8 cellular contexts compared by ENCODE assay signal in genomic region chr6:4008324-4009047, GRCh38.
DNase-seq lines count a peak whose midpoint lies in the region; ATAC-seq and TF ChIP-seq lines count a peak whose summit lies in the region.

No MANE protein-coding gene starts in this region.

- no peak overlapping the region for H2BK12ac ChIP-seq in trophoblast cell (ENCODE audit: low read length)

- peak; percentile 32 to 53 for ATAC-seq in activated CD4-positive, CD25-positive, alpha-beta regulatory T cell treated with anti-CD3 and anti-CD28 coated beads, Interleukin-2, amount 50 U/mL, for 24 hours
- no peak for ATAC-seq in GM19328 (IDR thresholded peaks at IDR 0.05; ENCODE audit: unreplicated experiment)
- ATAC-seq in GM21515 (IDR thresholded peaks at IDR 0.05; ENCODE audit: unreplicated experiment): no peak

- no peak overlapping the region for H3K18ac ChIP-seq in trophoblast cell (ENCODE audit: low read length)

- H4K91ac ChIP-seq in trophoblast cell (ENCODE audit: low read depth, low read length): no peak overlapping the region

- H3K4me2 ChIP-seq in SU-DHL-6 (ENCODE audit: low read depth, low read length, poor library complexity, severe bottlenecking): no peak overlapping the region
- peak overlapping the region; percentile 35 for H3K4me2 ChIP-seq in fibroblast of lung (ENCODE audit: extremely low read depth, insufficient read depth, low read length)
- H3K4me2 ChIP-seq in trophoblast cell (ENCODE audit: low read length): no peak overlapping the region

- no peak overlapping the region for H2AK5ac ChIP-seq in trophoblast cell (ENCODE audit: low read length)

- no peak overlapping the region for H3K4ac ChIP-seq in trophoblast cell (ENCODE audit: low read depth, low read length)

- H3K9ac ChIP-seq in SU-DHL-6 (ENCODE audit: low read length) (no peak overlapping the region), fibroblast of lung (ENCODE audit: insufficient read depth, low read length) (no peak overlapping the region), trophoblast cell (ENCODE audit: low read length) (no peak overlapping the region)

- TF ChIP-seq CTCF in SU-DHL-6 (IDR thresholded peaks at IDR 0.05; ENCODE audit: insufficient read depth, low read length, poor library complexity, severe bottlenecking): peak; percentile 50
- peak; percentile 58 to 64 for TF ChIP-seq CTCF in fibroblast of lung (conservative IDR thresholded peaks at IDR 0.05 in 1 of 2, IDR thresholded peaks at IDR 0.05 in 1 of 2; ENCODE audit: low read depth in 1 of 2, low read length in 2 of 2)

- no peaks in the 10 kb centered on the region for H3K9me2 ChIP-seq in SU-DHL-6 (replicated peaks; ENCODE audit: insufficient read depth, low read length)

- no peak overlapping the region for H4K12ac ChIP-seq in trophoblast cell (ENCODE audit: low read depth, low read length)

- H4K20me1 ChIP-seq in SU-DHL-6 (ENCODE audit: low read depth, low read length): peaks cover 17% of the 10 kb centered on the region
- H4K20me1 ChIP-seq in fibroblast of lung (ENCODE audit: control insufficient read depth, extremely low read depth, insufficient read depth, low read length): no peaks in the 10 kb centered on the region

- H3K4me3 ChIP-seq in SU-DHL-6 (ENCODE audit: insufficient read depth, low read length, poor library complexity, severe bottlenecking) (no peak overlapping the region), fibroblast of lung (replicated peaks in 1 of 4; ENCODE audit: control extremely low read depth in 1 of 4, insufficient read depth in 1 of 4, low read depth in 3 of 4, low read length in 4 of 4) (no peak overlapping the region), trophoblast cell (ENCODE audit: low read depth, low read length) (no peak overlapping the region)

- H3K14ac ChIP-seq in trophoblast cell (ENCODE audit: low read length): no peak overlapping the region

- H3K23ac ChIP-seq in trophoblast cell (ENCODE audit: low read length): no peak overlapping the region

- peaks cover 18% of the 10 kb centered on the region; the same call in 1 of the 2 replicates for H3F3A ChIP-seq in SU-DHL-6 (ENCODE audit: insufficient read depth)

- H3K36me3 ChIP-seq in SU-DHL-6 (ENCODE audit: low read length) (peaks cover 4% of the 10 kb centered on the region), fibroblast of lung (ENCODE audit: control insufficient read depth, insufficient read depth, low read length) (peaks cover under 1% of the 10 kb centered on the region), trophoblast cell (ENCODE audit: control insufficient read depth in 1 of 2, insufficient read depth in 2 of 2, low read length in 2 of 2) (no peaks in the 10 kb centered on the region)

- H3K9me3 ChIP-seq in SU-DHL-6 (ENCODE audit: insufficient read depth, low read length) (no peaks in the 10 kb centered on the region), fibroblast of lung (ENCODE audit: control insufficient read depth, insufficient read depth, low read depth, low read length) (no peaks in the 10 kb centered on the region), trophoblast cell (ENCODE audit: insufficient read depth, low read depth, low read length) (no peaks in the 10 kb centered on the region)

- H3K27ac ChIP-seq in SU-DHL-6 (ENCODE audit: low read depth, low read length) (no peak overlapping the region), fibroblast of lung (ENCODE audit: insufficient read depth, low read length) (no peak overlapping the region), trophoblast cell (ENCODE audit: low read depth, low read length) (no peak overlapping the region)

- H4K8ac ChIP-seq in trophoblast cell (ENCODE audit: low read depth, low read length): no peak overlapping the region

- H2AFZ ChIP-seq in SU-DHL-6 (ENCODE audit: low read depth, low read length, severe bottlenecking): no peak overlapping the region
- H2AFZ ChIP-seq in fibroblast of lung (ENCODE audit: low read length): no peak overlapping the region
- no peak overlapping the region for H2AFZ ChIP-seq in trophoblast cell (ENCODE audit: insufficient read depth, low read length, poor library complexity)

- H3K4me1 ChIP-seq in fibroblast of lung (ENCODE audit: control insufficient read depth, extremely low read depth, insufficient read depth, low read length): no peaks in the 10 kb centered on the region
- peaks cover 0 to 4% of the 10 kb centered on the region in 2 experiments for H3K4me1 ChIP-seq in trophoblast cell (ENCODE audit: control insufficient read depth in 1 of 2, insufficient read depth in 2 of 2, low read length in 2 of 2)

- no peak for DNase-seq in activated CD4-positive, CD25-positive, alpha-beta regulatory T cell treated with anti-CD3 and anti-CD28 coated beads, Interleukin-2, amount 50 U/mL, for 72 hours
- DNase-seq in MV-4-11 (lab: John Stamatoyannopoulos, UW) (peak; percentile 71), fibroblast of lung (ENCODE audit: low read depth in 2 of 2) (peak; percentile 83 to 94), trophoblast cell (peak; percentile 44 to 91)

- H3K79me2 ChIP-seq in SU-DHL-6 (ENCODE audit: insufficient read depth, low read length): peaks cover 27% of the 10 kb centered on the region
- H3K79me2 ChIP-seq in fibroblast of lung (ENCODE audit: control insufficient read depth, insufficient read depth, low read length): peaks cover 24% of the 10 kb centered on the region
- H3K79me2 ChIP-seq in trophoblast cell (ENCODE audit: control insufficient read depth, insufficient read depth, low read length, poor library complexity): peaks cover 4% of the 10 kb centered on the region

- H3K27me3 ChIP-seq in SU-DHL-6 (ENCODE audit: low read length): no peaks in the 10 kb centered on the region
- no peaks in the 10 kb centered on the region for H3K27me3 ChIP-seq in fibroblast of lung (ENCODE audit: control insufficient read depth, insufficient read depth, low read length)
- no peaks in the 10 kb centered on the region for H3K27me3 ChIP-seq in trophoblast cell (ENCODE audit: insufficient read depth, low read length)

- H2BK120ac ChIP-seq in trophoblast cell (ENCODE audit: insufficient read depth, low read length, poor library complexity): no peak overlapping the region

- H3K79me1 ChIP-seq in trophoblast cell (ENCODE audit: low read length): no peaks in the 10 kb centered on the region

- no CpG with 5 or more reads among the region's 3 CpGs for WGBS in trophoblast cell (ENCODE audit: extremely low coverage, insufficient coverage, insufficient read length)

- no peak overlapping the region for H2BK5ac ChIP-seq in trophoblast cell (ENCODE audit: low read depth, low read length, poor library complexity)

Comparison
In these comparisons a context has a peak if more than half of its experiments do, and no peak if none do; other contexts are left out.
1. ATAC-seq: peak in activated CD4-positive, CD25-positive, alpha-beta regulatory T cell treated with anti-CD3 and anti-CD28 coated beads, Interleukin-2, amount 50 U/mL, for 24 hours (2 of 2); none in GM19328 (single experiment) and GM21515 (single experiment).